ENCODE assay signal across 9 cellular contexts in genomic region chr21:37458669-37459276, GRCh38.
DNase-seq lines count a peak whose midpoint lies in the region; ATAC-seq and TF ChIP-seq lines count a peak whose summit lies in the region.
"Had no signal": no experiment of that assay in that cellular context is flagged by ENCODE, and none has a peak within 500 bp of the region (broad histone marks: within the 10 kb centered on the region; RNA-seq: fewer than 3 reads in every experiment).

No MANE protein-coding gene starts in this region.

- peak; percentile 26 to 42 for DNase-seq in SHP77 (lab: John Stamatoyannopoulos, UW)
- no peak for DNase-seq in SHP77 treated with DMSO at 0.1 percent for 48 hours (lab: John Stamatoyannopoulos, UW)
- peak in 1 of 2 experiments; percentile 39 for DNase-seq in SJCRH30
- no peak for DNase-seq in endothelial cell (ENCODE audit: low spot score)
- DNase-seq in osteoblast (ENCODE audit: insufficient read length, low spot score, missing footprints) = no peak
- no peak for DNase-seq in NCI-H2107 treated with DMSO at 0.1 percent for 48 hours (lab: John Stamatoyannopoulos, UW; ENCODE audit: unreplicated experiment)
- no peak for DNase-seq in C1 segment of cervical spinal cord (lab: John Stamatoyannopoulos, UW)
- DNase-seq: 8988T had no signal

- H3K9me3 ChIP-seq in SJCRH30 (replicated peaks) (no peaks in the 10 kb centered on the region), osteoblast (ENCODE audit: low read depth, low read length) (no peaks in the 10 kb centered on the region)

- no peaks in the 10 kb centered on the region for H3K36me3 ChIP-seq in SJCRH30
- H3K36me3 ChIP-seq in osteoblast (ENCODE audit: insufficient read depth, low read length) = no peaks in the 10 kb centered on the region

- peaks cover 55% of the 10 kb centered on the region for H3K4me1 Mint-ChIP-seq in endothelial cell (ENCODE audit: unreplicated experiment)

- no peak for ATAC-seq in GM21447 (IDR thresholded peaks at IDR 0.05; ENCODE audit: unreplicated experiment)

- TF ChIP-seq CTCF in endothelial cell (IDR thresholded peaks at IDR 0.05; ENCODE audit: unreplicated experiment) (no peak), osteoblast (IDR thresholded peaks at IDR 0.05; ENCODE audit: extremely low read depth, low read depth, low read length) (no peak)

- H3K9me3 Mint-ChIP-seq in endothelial cell (ENCODE audit: unreplicated experiment) = no peaks in the 10 kb centered on the region

- no peak overlapping the region for H3K4me3 ChIP-seq in SJCRH30
- no peak overlapping the region for H3K4me3 ChIP-seq in osteoblast (ENCODE audit: insufficient read depth, low read length)

- H3K27ac Mint-ChIP-seq in endothelial cell (ENCODE audit: unreplicated experiment) = peak overlapping the region; percentile 75

- peaks cover 24% of the 10 kb centered on the region for H3K4me1 ChIP-seq in SJCRH30
- peaks cover 47% of the 10 kb centered on the region for H3K4me1 ChIP-seq in osteoblast (ENCODE audit: insufficient read depth, low read length)

- H3K27ac ChIP-seq in SJCRH30 = peak overlapping the region; percentile 16; the same call in 1 of the 2 replicates
- peak overlapping the region; percentile 57 for H3K27ac ChIP-seq in osteoblast (ENCODE audit: low read depth, low read length)

- no peak overlapping the region for H3K4me3 Mint-ChIP-seq in endothelial cell (ENCODE audit: unreplicated experiment)

- H3K27me3 ChIP-seq in SJCRH30 (no peaks in the 10 kb centered on the region), osteoblast (ENCODE audit: insufficient read depth, low read length) (no peaks in the 10 kb centered on the region)

- peaks cover 73% of the 10 kb centered on the region for H4K20me1 ChIP-seq in osteoblast (ENCODE audit: insufficient read depth, low read length)

- peak overlapping the region; percentile 71 for H3K4me2 ChIP-seq in osteoblast (ENCODE audit: insufficient read depth, low read length)

- H3K36me3 Mint-ChIP-seq in endothelial cell (ENCODE audit: low read depth, unreplicated experiment) = no peaks in the 10 kb centered on the region

- no peak overlapping the region for H2AFZ ChIP-seq in osteoblast (ENCODE audit: low read length)

- H3K79me2 ChIP-seq in osteoblast (ENCODE audit: insufficient read depth, low read length) = peaks cover 100% of the 10 kb centered on the region

- peaks cover 2% of the 10 kb centered on the region for H3K27me3 Mint-ChIP-seq in endothelial cell (ENCODE audit: unreplicated experiment)

Comparison
In these comparisons a context has a peak if more than half of its experiments do, and no peak if none do; other contexts are left out.
1. DNase-seq: peak in SHP77 (2 of 2); none in SHP77 treated with DMSO at 0.1 percent for 48 hours (single experiment), endothelial cell (single experiment), osteoblast (single experiment), NCI-H2107 treated with DMSO at 0.1 percent for 48 hours (single experiment) and C1 segment of cervical spinal cord (0 of 14).